19 cellular contexts compared by ENCODE assay signal in the genomic region with DNA sequence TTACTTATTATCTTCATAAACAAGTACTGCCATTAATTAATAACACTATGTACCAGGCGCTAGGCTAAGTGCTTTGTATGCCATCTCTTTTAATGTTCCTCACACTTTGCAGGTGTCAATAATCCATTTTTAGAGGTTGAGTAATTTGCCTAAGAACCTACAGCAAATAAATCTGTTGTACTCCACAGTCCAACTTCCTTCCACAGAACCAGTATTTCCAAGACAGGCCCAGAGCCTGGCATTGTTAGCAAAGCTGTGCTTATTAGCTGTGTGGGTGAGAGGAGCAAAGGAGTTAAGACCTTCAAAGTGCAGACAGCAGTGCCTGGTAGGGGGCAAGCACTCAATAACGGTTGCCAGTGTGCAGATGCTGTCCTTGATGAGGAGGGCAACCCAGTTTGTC. TPM values are rescaled to one million over a fixed set of nuclear protein-coding genes. Genes with fewer than 3 reads are reported as not detected.
A peak's percentile ranks its signal among the peaks of the same experiment; 100 is the strongest.
DNase-seq lines count a peak whose midpoint lies in the region; ATAC-seq and TF ChIP-seq lines count a peak whose summit lies in the region.
"Had no signal": no experiment of that assay in that cellular context is flagged by ENCODE, and none has a peak within 500 bp of the region (broad histone marks: within the 10 kb centered on the region; RNA-seq: fewer than 3 reads in every experiment).

No MANE protein-coding gene starts in this region.

- no peaks in the 10 kb centered on the region for H3K4me1 ChIP-seq in left lung
- H3K4me1 ChIP-seq: Caco-2 had no signal

- ATAC-seq in left lung: peak; percentile 64
- ATAC-seq in stimulated activated naive B cell treated with anti-CD40 and anti-IgM and Interleukin-4, amounts not matched to agents 10 μg/mL and 1 μg/mL and 100 μg/mL, for 72 hours (replicated peaks): no peak
- ATAC-seq: CD8-positive, alpha-beta T cell; GM23338; HCT116 had no signal

- H3K4me1 Mint-ChIP-seq in stimulated activated naive B cell treated with anti-CD40 and anti-IgM and Interleukin-4, amounts not matched to agents 10 μg/mL and 1 μg/mL and 100 μg/mL, for 72 hours: peaks cover 0 to 2% of the 10 kb centered on the region in 2 donors
- H3K4me1 Mint-ChIP-seq: B cell; CD4-positive, CD25-positive, alpha-beta regulatory T cell had no signal

- TF ChIP-seq CTCF in left lung (IDR thresholded peaks at IDR 0.05): no peak

- no peaks in the 10 kb centered on the region for H3K9me3 ChIP-seq in left lung
- H3K9me3 ChIP-seq: BLaER1, Caco-2 had no signal

- no peak overlapping the region for H3K4me3 Mint-ChIP-seq in stimulated activated naive B cell treated with anti-CD40 and anti-IgM and Interleukin-4, amounts not matched to agents 10 μg/mL and 1 μg/mL and 100 μg/mL, for 72 hours
- H3K4me3 Mint-ChIP-seq: B cell; CD4-positive, CD25-positive, alpha-beta regulatory T cell; CD8-positive, alpha-beta T cell; GM23338; H9 had no signal

- peaks cover 14 to 34% of the 10 kb centered on the region in 2 donors for H3K27me3 Mint-ChIP-seq in stimulated activated naive B cell treated with anti-CD40 and anti-IgM and Interleukin-4, amounts not matched to agents 10 μg/mL and 1 μg/mL and 100 μg/mL, for 72 hours

- H3K9me3 Mint-ChIP-seq in stimulated activated naive B cell treated with anti-CD40 and anti-IgM and Interleukin-4, amounts not matched to agents 10 μg/mL and 1 μg/mL and 100 μg/mL, for 72 hours: no peaks in the 10 kb centered on the region
- H3K9me3 Mint-ChIP-seq: CD4-positive, CD25-positive, alpha-beta regulatory T cell; CD8-positive, alpha-beta T cell; GM23338; H9 had no signal

- DNase-seq in NCI-H1417 (lab: John Stamatoyannopoulos, UW) (peak in 2 of 3 experiments; percentile 7 to 51), NCI-H1417 treated with DMSO at 0.1 percent for 48 hours (lab: John Stamatoyannopoulos, UW) (no peak), left lung (no peak), NCI-H2029 (lab: John Stamatoyannopoulos, UW) (no peak), NCI-H1694 treated with DMSO at 0.1 percent for 48 hours (lab: John Stamatoyannopoulos, UW) (no peak), T-helper 1 cell (no peak)
- DNase-seq in stimulated activated naive B cell treated with anti-CD40 and anti-IgM and Interleukin-4, amounts not matched to agents 10 μg/mL and 1 μg/mL and 100 μg/mL, for 72 hours: no peak
- DNase-seq: Caco-2; CD4-positive, CD25-positive, alpha-beta regulatory T cell; CD8-positive, alpha-beta T cell; DMS153; DND-41; H9 had no signal

- no peaks in the 10 kb centered on the region for H3K27me3 ChIP-seq in left lung
- H3K27me3 ChIP-seq: BLaER1 had no signal

- no peak overlapping the region for H3K27ac ChIP-seq in left lung
- H3K27ac ChIP-seq: 22Rv1, BLaER1, C4-2B had no signal

- no peaks in the 10 kb centered on the region for H3K36me3 Mint-ChIP-seq in stimulated activated naive B cell treated with anti-CD40 and anti-IgM and Interleukin-4, amounts not matched to agents 10 μg/mL and 1 μg/mL and 100 μg/mL, for 72 hours
- H3K36me3 Mint-ChIP-seq: CD4-positive, CD25-positive, alpha-beta regulatory T cell; CD8-positive, alpha-beta T cell had no signal

- H3K27ac Mint-ChIP-seq in stimulated activated naive B cell treated with anti-CD40 and anti-IgM and Interleukin-4, amounts not matched to agents 10 μg/mL and 1 μg/mL and 100 μg/mL, for 72 hours: peak overlapping the region; percentile 63
- H3K27ac Mint-ChIP-seq: B cell; CD8-positive, alpha-beta T cell; GM23338; H9 had no signal

- intact Hi-C loops in left lung (cut with DNase I): no loop called here

- no peak overlapping the region for H3K4me3 ChIP-seq in left lung
- H3K4me3 ChIP-seq: BLaER1, GM23338 had no signal

- no peaks in the 10 kb centered on the region for H3K36me3 ChIP-seq in left lung
- H3K36me3 ChIP-seq: BLaER1 had no signal

RNA-seq across cellular contexts. Expression of a gene that starts 14.2 kb away (rescaled TPM):
- 10 to 100 TPM; 40.1 to 48.4 TPM for total RNA-seq in left lung

Comparison
In these comparisons a context has a peak if more than half of its experiments do, and no peak if none do; other contexts are left out.
1. DNase-seq: peak in NCI-H1417 (2 of 3); none in NCI-H1417 treated with DMSO at 0.1 percent for 48 hours (single experiment), left lung (0 of 2), stimulated activated naive B cell treated with anti-CD40 and anti-IgM and Interleukin-4, amounts not matched to agents 10 μg/mL and 1 μg/mL and 100 μg/mL, for 72 hours (single experiment), NCI-H2029 (single experiment), NCI-H1694 treated with DMSO at 0.1 percent for 48 hours (single experiment) and T-helper 1 cell (0 of 5).